Comparison of ENCODE assay signal across 9 cellular contexts in the genomic region with DNA sequence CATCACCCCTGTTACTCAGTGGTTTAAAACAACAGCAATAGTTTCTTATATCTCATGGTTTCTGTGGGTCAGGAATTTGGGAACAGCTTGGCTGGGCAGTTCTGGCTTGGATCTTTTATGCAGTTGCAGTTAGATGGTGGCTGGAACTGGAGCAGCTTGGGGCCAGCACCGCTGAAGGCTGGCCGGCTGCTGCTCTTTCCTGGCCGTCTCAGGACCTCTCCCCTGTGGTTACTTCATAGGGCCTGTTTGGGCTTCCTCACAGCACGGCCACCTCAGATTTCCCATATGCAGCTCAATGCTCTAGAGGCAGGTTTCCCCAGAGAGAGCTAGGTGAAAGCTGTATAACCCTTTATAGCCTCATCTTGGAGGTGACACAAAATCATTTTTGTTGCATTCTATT.
DNase-seq lines count a peak whose midpoint lies in the region; ATAC-seq and TF ChIP-seq lines count a peak whose summit lies in the region.
"Had no signal": no experiment of that assay in that cellular context is flagged by ENCODE, and none has a peak within 500 bp of the region (broad histone marks: within the 10 kb centered on the region; RNA-seq: fewer than 3 reads in every experiment).

No MANE protein-coding gene starts in this region.

- no peak for TF ChIP-seq CTCF in Loucy (conservative IDR thresholded peaks at IDR 0.05; ENCODE audit: low read length)

- DNase-seq in activated naive CD8-positive, alpha-beta T cell treated with anti-CD3 and anti-CD28 coated beads, Interleukin-2, amount 50 U/mL, for 24 hours, result no peak
- no peak for DNase-seq in stimulated activated CD4-positive, alpha-beta T cell treated with anti-CD3 and anti-CD28 coated beads, Interleukin-4, amount 100 ng/mL, for 1 hour
- DNase-seq in DMS153 treated with DMSO at 0.1 percent for 48 hours (lab: John Stamatoyannopoulos, UW; ENCODE audit: unreplicated experiment), result no peak
- DNase-seq: NCI-H1092 treated with DMSO at 0.1 percent for 48 hours; stimulated activated CD4-positive, alpha-beta T cell treated with anti-CD3 and anti-CD28 coated beads, Interleukin-4, amount 100 ng/mL, for 4 hours had no signal

- peak overlapping the region; percentile 73 for H3K4me3 Mint-ChIP-seq in activated naive CD8-positive, alpha-beta T cell treated with anti-CD3 and anti-CD28 coated beads, Interleukin-2, amount 50 U/mL, for 24 hours

- peaks cover 54% of the 10 kb centered on the region for H3K4me1 Mint-ChIP-seq in activated naive CD8-positive, alpha-beta T cell treated with anti-CD3 and anti-CD28 coated beads, Interleukin-2, amount 50 U/mL, for 24 hours

- no peak for ATAC-seq in activated naive CD8-positive, alpha-beta T cell treated with anti-CD3 and anti-CD28 coated beads, Interleukin-2, amount 50 U/mL, for 24 hours
- ATAC-seq in GM21619 (IDR thresholded peaks at IDR 0.05; ENCODE audit: unreplicated experiment), result no peak

- peak overlapping the region; percentile 67 for H3K27ac Mint-ChIP-seq in activated naive CD8-positive, alpha-beta T cell treated with anti-CD3 and anti-CD28 coated beads, Interleukin-2, amount 50 U/mL, for 24 hours

- H3K27ac ChIP-seq in layer of hippocampus (ENCODE audit: low read depth, low read length) (peak overlapping the region; percentile 19), stomach smooth muscle (ENCODE audit: low read length) (peak overlapping the region; percentile 70)

- H3K27me3 ChIP-seq in Loucy (ENCODE audit: insufficient read depth, low read length, poor library complexity, severe bottlenecking) (no peaks in the 10 kb centered on the region), layer of hippocampus (ENCODE audit: control insufficient read depth, insufficient read depth, low read length) (no peaks in the 10 kb centered on the region), stomach smooth muscle (ENCODE audit: control insufficient read depth in 1 of 2, insufficient read depth in 2 of 2, low read length in 2 of 2) (no peaks in the 10 kb centered on the region)

- H3K9ac ChIP-seq in Loucy (ENCODE audit: low read depth, low read length, poor library complexity, severe bottlenecking), result peak overlapping the region; percentile 75
- H3K9ac ChIP-seq in stomach smooth muscle (ENCODE audit: low read length in 2 of 2), result no peak overlapping the region

- H3K9me3 Mint-ChIP-seq in activated naive CD8-positive, alpha-beta T cell treated with anti-CD3 and anti-CD28 coated beads, Interleukin-2, amount 50 U/mL, for 24 hours, result no peaks in the 10 kb centered on the region

- H3K79me2 ChIP-seq in Loucy (ENCODE audit: insufficient read depth, low read length), result peaks cover 29% of the 10 kb centered on the region

- H3K4me2 ChIP-seq in Loucy (ENCODE audit: low read depth, low read length, poor library complexity, severe bottlenecking), result peak overlapping the region; percentile 83

- H3K4me1 ChIP-seq in Loucy (ENCODE audit: insufficient read depth, low read length, poor library complexity, severe bottlenecking), result peaks cover 46% of the 10 kb centered on the region
- peaks cover 76% of the 10 kb centered on the region for H3K4me1 ChIP-seq in stomach smooth muscle (ENCODE audit: control insufficient read depth, insufficient read depth, low read length)

- 0 out of 2 replicates have a peak overlapping the region, but pooled peaks have one; percentile 0 for H2AFZ ChIP-seq in Loucy (ENCODE audit: low read length)

- H3F3A ChIP-seq in Loucy (ENCODE audit: low read depth), result no peaks in the 10 kb centered on the region

- H3K9me2 ChIP-seq in Loucy (replicated peaks; ENCODE audit: low read depth, low read length), result no peaks in the 10 kb centered on the region

- no peaks in the 10 kb centered on the region for H3K36me3 Mint-ChIP-seq in activated naive CD8-positive, alpha-beta T cell treated with anti-CD3 and anti-CD28 coated beads, Interleukin-2, amount 50 U/mL, for 24 hours (ENCODE audit: low read depth)

- H3K9me3 ChIP-seq in Loucy (ENCODE audit: insufficient read depth, low read depth, low read length) (no peaks in the 10 kb centered on the region), stomach smooth muscle (ENCODE audit: control insufficient read depth in 2 of 2, low read length in 2 of 2) (no peaks in the 10 kb centered on the region)

- H3K4me3 ChIP-seq in Loucy (ENCODE audit: low read length, poor library complexity, severe bottlenecking) (peak overlapping the region; percentile 71), stomach smooth muscle (ENCODE audit: low read length in 2 of 2) (no peak overlapping the region)

- H3K27me3 Mint-ChIP-seq in activated naive CD8-positive, alpha-beta T cell treated with anti-CD3 and anti-CD28 coated beads, Interleukin-2, amount 50 U/mL, for 24 hours, result no peaks in the 10 kb centered on the region

- H4K20me1 ChIP-seq in Loucy (ENCODE audit: insufficient read depth, low read length, poor library complexity, severe bottlenecking), result no peaks in the 10 kb centered on the region

- H3K36me3 ChIP-seq in Loucy (ENCODE audit: insufficient read depth, low read length) (no peaks in the 10 kb centered on the region), stomach smooth muscle (ENCODE audit: control insufficient read depth in 2 of 2, insufficient read depth in 2 of 2, low read length in 2 of 2) (peaks cover 0 to 3% of the 10 kb centered on the region in 2 donors)
